In the genomic region with DNA sequence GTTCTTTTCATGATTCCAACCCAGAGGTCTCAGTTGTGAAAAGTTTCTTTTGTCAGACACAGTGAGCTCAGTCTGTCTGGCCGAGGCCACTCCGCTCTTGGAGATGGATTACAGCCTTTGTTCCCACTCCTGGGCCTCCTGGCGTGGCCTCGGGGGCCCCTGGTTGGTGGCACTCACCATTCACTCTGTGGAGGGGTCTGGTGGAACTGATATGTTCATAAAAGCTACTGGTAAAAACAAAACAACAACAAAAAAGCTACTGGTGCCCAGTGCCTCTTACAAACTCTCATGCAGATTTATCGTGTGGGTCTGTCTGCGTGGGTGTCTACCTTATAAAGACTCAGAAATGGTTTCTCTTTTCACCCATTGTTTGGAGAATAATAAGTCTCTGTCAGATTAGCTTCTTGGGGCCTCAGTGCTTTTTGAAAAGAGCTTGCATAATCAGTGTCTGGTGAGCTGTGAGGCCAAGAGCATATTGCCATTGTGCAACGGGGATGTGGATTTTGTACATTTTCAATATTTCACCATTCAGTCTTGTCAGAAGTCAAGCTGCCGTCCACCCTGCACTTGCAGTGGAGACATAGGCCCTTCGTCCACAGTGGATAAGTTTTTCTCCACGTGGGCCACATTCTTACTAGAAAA, we compare ENCODE assay signal across 10 cellular contexts.
A peak's percentile ranks its signal among the peaks of the same experiment; 100 is the strongest.
DNase-seq lines count a peak whose midpoint lies in the region; ATAC-seq and TF ChIP-seq lines count a peak whose summit lies in the region.
"Had no signal": no experiment of that assay in that cellular context is flagged by ENCODE, and none has a peak within 500 bp of the region (broad histone marks: within the 10 kb centered on the region; RNA-seq: fewer than 3 reads in every experiment).

No MANE protein-coding gene starts in this region.

- H3K36me3 ChIP-seq in BLaER1 (peaks cover 84% of the 10 kb centered on the region), osteoblast (ENCODE audit: insufficient read depth, low read length) (peaks cover 3% of the 10 kb centered on the region)

- H3K9me3 ChIP-seq in BLaER1 (no peaks in the 10 kb centered on the region), osteoblast (ENCODE audit: low read depth, low read length) (no peaks in the 10 kb centered on the region)

- H3K9ac ChIP-seq in BLaER1: no peak overlapping the region

- H2AFZ ChIP-seq in osteoblast (ENCODE audit: low read length): no peak overlapping the region

- no peaks in the 10 kb centered on the region for H3K27me3 ChIP-seq in BLaER1
- H3K27me3 ChIP-seq in osteoblast (ENCODE audit: insufficient read depth, low read length): no peaks in the 10 kb centered on the region

- peaks cover 98% of the 10 kb centered on the region for H3K79me2 ChIP-seq in osteoblast (ENCODE audit: insufficient read depth, low read length)

- DNase-seq in OCI-M1 (lab: John Stamatoyannopoulos, UW) (peak; percentile 81), foreskin fibroblast (peak; percentile 60 to 79), osteoblast (ENCODE audit: insufficient read length, low spot score, missing footprints) (no peak), NCI-H748 treated with DMSO at 0.1 percent for 48 hours (lab: John Stamatoyannopoulos, UW) (no peak), T1000 (lab: John Stamatoyannopoulos, UW) (no peak), DMS79 treated with DMSO at 0.1 percent for 48 hours (lab: John Stamatoyannopoulos, UW) (no peak)
- DNase-seq: activated naive CD8-positive, alpha-beta T cell treated with anti-CD3 and anti-CD28 coated beads, Interleukin-2, amount 50 U/mL, for 24 hours; CD8-positive, alpha-beta T cell had no signal

- H3K4me2 ChIP-seq in BLaER1: 0 out of 2 replicates have a peak overlapping the region, but pooled peaks have one; percentile 4
- peak overlapping the region; percentile 9 for H3K4me2 ChIP-seq in osteoblast (ENCODE audit: insufficient read depth, low read length)

- H4K20me1 ChIP-seq in BLaER1: peaks cover 100% of the 10 kb centered on the region
- peaks cover 74% of the 10 kb centered on the region for H4K20me1 ChIP-seq in osteoblast (ENCODE audit: insufficient read depth, low read length)

- ATAC-seq in GM21737 (IDR thresholded peaks at IDR 0.05; ENCODE audit: unreplicated experiment): no peak
- ATAC-seq: activated naive CD8-positive, alpha-beta T cell treated with anti-CD3 and anti-CD28 coated beads, Interleukin-2, amount 50 U/mL, for 24 hours; CD8-positive, alpha-beta T cell had no signal

- H3K4me3 ChIP-seq in BLaER1 (no peak overlapping the region), foreskin fibroblast (ENCODE audit: low read depth in 1 of 2, low read length in 2 of 2) (no peak overlapping the region), osteoblast (ENCODE audit: insufficient read depth, low read length) (no peak overlapping the region)

- H3K4me1 ChIP-seq in BLaER1 (peaks cover 100% of the 10 kb centered on the region), osteoblast (ENCODE audit: insufficient read depth, low read length) (peaks cover 10% of the 10 kb centered on the region)

- peak overlapping the region; percentile 43; the same call in 1 of the 2 replicates for H3K27ac ChIP-seq in BLaER1
- H3K27ac ChIP-seq in osteoblast (ENCODE audit: low read depth, low read length): peak overlapping the region; percentile 15

- TF ChIP-seq CTCF in foreskin fibroblast (IDR thresholded peaks at IDR 0.05; ENCODE audit: low read depth, low read length) (no peak), osteoblast (IDR thresholded peaks at IDR 0.05; ENCODE audit: extremely low read depth, low read depth, low read length) (no peak)

Comparison
In these comparisons a context has a peak if more than half of its experiments do, and no peak if none do; other contexts are left out.
1. DNase-seq: peak in OCI-M1 (single experiment) and foreskin fibroblast (2 of 2); none in osteoblast (single experiment), NCI-H748 treated with DMSO at 0.1 percent for 48 hours (single experiment), T1000 (single experiment) and DMS79 treated with DMSO at 0.1 percent for 48 hours (single experiment).